1 cellular context compared by ENCODE assay signal in the genomic region with DNA sequence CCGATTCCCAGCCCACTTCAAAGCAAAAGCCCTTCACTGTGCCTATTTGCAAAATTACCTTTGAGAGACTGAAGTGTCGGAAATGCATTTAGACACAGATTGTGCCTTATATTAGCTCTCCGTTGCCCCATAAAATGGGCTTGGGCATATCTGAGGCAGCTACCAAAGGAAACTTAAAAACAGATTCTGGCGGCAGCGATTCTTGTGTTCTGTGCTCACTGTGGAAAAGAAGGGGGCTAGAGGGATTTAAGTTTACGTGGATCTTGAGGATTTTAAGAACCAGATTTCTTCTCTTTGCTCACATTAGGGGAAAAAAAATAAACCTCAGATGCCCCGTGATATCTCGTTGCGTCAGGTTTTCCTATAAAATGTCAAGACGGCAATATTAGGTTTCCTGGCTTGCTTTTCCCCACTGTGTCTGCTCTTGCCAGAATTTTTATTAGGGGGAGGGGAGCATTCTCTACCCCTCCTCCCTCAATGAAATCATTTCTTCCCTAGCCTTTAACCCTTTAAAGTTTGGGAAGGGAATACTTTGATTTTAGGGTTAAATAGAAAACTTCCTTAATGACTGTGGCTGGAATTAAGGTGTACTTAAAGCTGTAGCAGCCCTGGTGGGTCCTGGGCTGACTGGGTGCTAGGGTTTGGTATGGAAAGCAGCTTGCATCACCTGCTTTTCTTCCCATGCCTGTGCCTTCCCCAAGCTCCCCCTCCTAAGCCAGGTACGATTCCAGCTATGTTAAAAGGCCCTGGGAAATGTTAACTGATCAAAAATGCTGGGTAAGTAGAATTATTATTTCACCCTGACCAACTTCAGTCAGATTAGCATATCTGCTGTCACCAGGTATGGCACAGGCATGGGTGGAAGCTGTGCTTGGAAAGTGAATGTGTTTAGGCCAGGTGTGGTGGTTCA.
A peak's percentile ranks its signal among the peaks of the same experiment; 100 is the strongest.
TF ChIP-seq lines count a peak whose summit lies in the region.

No MANE protein-coding gene starts in this region.

TF ChIP-seq in HEK293, 187 proteins besides CTCF, POLR2A, EP300 and RAD21 (continued from another document):
- TF ChIP-seq ZNF391 (tag by site-specific recombination; IDR thresholded peaks at IDR 0.05; ENCODE audit: borderline replicate concordance, low read depth), result no peak
- TF ChIP-seq, protein P1, sequence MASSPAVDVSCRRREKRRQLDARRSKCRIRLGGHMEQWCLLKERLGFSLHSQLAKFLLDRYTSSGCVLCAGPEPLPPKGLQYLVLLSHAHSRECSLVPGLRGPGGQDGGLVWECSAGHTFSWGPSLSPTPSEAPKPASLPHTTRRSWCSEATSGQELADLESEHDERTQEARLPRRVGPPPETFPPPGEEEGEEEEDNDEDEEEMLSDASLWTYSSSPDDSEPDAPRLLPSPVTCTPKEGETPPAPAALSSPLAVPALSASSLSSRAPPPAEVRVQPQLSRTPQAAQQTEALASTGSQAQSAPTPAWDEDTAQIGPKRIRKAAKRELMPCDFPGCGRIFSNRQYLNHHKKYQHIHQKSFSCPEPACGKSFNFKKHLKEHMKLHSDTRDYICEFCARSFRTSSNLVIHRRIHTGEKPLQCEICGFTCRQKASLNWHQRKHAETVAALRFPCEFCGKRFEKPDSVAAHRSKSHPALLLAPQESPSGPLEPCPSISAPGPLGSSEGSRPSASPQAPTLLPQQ (tag by site-specific recombination; IDR thresholded peaks at IDR 0.05), result peak; percentile 86
- peak; percentile 60 for TF ChIP-seq ZIC2 (tag by site-specific recombination; IDR thresholded peaks at IDR 0.05)
- no peak for TF ChIP-seq ZNF768 (tag by site-specific recombination; IDR thresholded peaks at IDR 0.05)
- TF ChIP-seq SP3 (tag by site-specific recombination; IDR thresholded peaks at IDR 0.05), result peak; percentile 58
- TF ChIP-seq ZNF394 (tag by site-specific recombination; IDR thresholded peaks at IDR 0.05; ENCODE audit: borderline replicate concordance), result 0 out of 2 replicates have a peak, but pooled peaks have one; percentile 9
- peak; percentile 93 for TF ChIP-seq ZNF660 (tag by site-specific recombination; IDR thresholded peaks at IDR 0.05)
- TF ChIP-seq ZSCAN16 (tag by site-specific recombination; IDR thresholded peaks at IDR 0.05), result peak; percentile 23; the same call in 1 of the 2 replicates
- TF ChIP-seq SP7 (tag by site-specific recombination; IDR thresholded peaks at IDR 0.05), result peak; percentile 83
- peak; percentile 92 for TF ChIP-seq ATF2 (tag by site-specific recombination; IDR thresholded peaks at IDR 0.05; ENCODE audit: low read depth)
- peak; percentile 51; the same call in 1 of the 2 replicates for TF ChIP-seq GLIS1 (tag by site-specific recombination; IDR thresholded peaks at IDR 0.05)
- peak; percentile 93 for TF ChIP-seq ZNF629 (tag by site-specific recombination; IDR thresholded peaks at IDR 0.05)
- TF ChIP-seq, protein P2, sequence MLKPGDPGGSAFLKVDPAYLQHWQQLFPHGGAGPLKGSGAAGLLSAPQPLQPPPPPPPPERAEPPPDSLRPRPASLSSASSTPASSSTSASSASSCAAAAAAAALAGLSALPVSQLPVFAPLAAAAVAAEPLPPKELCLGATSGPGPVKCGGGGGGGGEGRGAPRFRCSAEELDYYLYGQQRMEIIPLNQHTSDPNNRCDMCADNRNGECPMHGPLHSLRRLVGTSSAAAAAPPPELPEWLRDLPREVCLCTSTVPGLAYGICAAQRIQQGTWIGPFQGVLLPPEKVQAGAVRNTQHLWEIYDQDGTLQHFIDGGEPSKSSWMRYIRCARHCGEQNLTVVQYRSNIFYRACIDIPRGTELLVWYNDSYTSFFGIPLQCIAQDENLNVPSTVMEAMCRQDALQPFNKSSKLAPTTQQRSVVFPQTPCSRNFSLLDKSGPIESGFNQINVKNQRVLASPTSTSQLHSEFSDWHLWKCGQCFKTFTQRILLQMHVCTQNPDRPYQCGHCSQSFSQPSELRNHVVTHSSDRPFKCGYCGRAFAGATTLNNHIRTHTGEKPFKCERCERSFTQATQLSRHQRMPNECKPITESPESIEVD (tag by site-specific recombination; IDR thresholded peaks at IDR 0.05), result peak; percentile 98
- TF ChIP-seq ZNF645 (tag by site-specific recombination; IDR thresholded peaks at IDR 0.05), result no peak
- TF ChIP-seq PRDM4 (tag by site-specific recombination; IDR thresholded peaks at IDR 0.05), result peak; percentile 68; the same call in 1 of the 2 replicates
- TF ChIP-seq, protein P3, sequence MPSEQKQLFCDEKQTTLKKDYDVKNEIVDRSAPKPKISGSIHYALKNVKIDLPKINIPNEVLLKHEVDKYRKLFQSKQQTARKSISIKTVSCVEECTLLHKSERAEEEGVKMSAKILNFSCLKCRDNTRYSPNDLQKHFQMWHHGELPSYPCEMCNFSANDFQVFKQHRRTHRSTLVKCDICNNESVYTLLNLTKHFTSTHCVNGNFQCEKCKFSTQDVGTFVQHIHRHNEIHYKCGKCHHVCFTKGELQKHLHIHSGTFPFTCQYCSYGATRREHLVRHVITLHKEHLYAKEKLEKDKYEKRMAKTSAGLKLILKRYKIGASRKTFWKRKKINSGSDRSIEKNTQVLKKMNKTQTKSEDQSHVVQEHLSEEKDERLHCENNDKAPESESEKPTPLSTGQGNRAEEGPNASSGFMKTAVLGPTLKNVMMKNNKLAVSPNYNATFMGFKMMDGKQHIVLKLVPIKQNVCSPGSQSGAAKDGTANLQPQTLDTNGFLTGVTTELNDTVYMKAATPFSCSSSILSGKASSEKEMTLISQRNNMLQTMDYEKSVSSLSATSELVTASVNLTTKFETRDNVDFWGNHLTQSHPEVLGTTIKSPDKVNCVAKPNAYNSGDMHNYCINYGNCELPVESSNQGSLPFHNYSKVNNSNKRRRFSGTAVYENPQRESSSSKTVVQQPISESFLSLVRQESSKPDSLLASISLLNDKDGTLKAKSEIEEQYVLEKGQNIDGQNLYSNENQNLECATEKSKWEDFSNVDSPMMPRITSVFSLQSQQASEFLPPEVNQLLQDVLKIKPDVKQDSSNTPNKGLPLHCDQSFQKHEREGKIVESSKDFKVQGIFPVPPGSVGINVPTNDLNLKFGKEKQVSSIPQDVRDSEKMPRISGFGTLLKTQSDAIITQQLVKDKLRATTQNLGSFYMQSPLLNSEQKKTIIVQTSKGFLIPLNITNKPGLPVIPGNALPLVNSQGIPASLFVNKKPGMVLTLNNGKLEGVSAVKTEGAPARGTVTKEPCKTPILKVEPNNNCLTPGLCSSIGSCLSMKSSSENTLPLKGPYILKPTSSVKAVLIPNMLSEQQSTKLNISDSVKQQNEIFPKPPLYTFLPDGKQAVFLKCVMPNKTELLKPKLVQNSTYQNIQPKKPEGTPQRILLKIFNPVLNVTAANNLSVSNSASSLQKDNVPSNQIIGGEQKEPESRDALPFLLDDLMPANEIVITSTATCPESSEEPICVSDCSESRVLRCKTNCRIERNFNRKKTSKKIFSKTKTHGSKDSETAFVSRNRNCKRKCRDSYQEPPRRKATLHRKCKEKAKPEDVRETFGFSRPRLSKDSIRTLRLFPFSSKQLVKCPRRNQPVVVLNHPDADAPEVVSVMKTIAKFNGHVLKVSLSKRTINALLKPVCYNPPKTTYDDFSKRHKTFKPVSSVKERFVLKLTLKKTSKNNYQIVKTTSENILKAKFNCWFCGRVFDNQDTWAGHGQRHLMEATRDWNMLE (tag by site-specific recombination; conservative IDR thresholded peaks at IDR 0.05; ENCODE audit: low read depth), result 0 out of 2 replicates have a peak, but pooled peaks have one; percentile 21
- TF ChIP-seq, protein P4, sequence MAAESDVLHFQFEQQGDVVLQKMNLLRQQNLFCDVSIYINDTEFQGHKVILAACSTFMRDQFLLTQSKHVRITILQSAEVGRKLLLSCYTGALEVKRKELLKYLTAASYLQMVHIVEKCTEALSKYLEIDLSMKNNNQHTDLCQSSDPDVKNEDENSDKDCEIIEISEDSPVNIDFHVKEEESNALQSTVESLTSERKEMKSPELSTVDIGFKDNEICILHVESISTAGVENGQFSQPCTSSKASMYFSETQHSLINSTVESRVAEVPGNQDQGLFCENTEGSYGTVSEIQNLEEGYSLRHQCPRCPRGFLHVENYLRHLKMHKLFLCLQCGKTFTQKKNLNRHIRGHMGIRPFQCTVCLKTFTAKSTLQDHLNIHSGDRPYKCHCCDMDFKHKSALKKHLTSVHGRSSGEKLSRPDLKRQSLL (tag by site-specific recombination; IDR thresholded peaks at IDR 0.05), result peak; percentile 36; the same call in 1 of the 2 replicates
- TF ChIP-seq, protein P5, sequence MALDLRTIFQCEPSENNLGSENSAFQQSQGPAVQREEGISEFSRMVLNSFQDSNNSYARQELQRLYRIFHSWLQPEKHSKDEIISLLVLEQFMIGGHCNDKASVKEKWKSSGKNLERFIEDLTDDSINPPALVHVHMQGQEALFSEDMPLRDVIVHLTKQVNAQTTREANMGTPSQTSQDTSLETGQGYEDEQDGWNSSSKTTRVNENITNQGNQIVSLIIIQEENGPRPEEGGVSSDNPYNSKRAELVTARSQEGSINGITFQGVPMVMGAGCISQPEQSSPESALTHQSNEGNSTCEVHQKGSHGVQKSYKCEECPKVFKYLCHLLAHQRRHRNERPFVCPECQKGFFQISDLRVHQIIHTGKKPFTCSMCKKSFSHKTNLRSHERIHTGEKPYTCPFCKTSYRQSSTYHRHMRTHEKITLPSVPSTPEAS (tag by site-specific recombination; IDR thresholded peaks at IDR 0.05), result peak; percentile 38
- peak; percentile 89 for TF ChIP-seq PATZ1 (tag by site-specific recombination; IDR thresholded peaks at IDR 0.05)
- TF ChIP-seq, protein P6, sequence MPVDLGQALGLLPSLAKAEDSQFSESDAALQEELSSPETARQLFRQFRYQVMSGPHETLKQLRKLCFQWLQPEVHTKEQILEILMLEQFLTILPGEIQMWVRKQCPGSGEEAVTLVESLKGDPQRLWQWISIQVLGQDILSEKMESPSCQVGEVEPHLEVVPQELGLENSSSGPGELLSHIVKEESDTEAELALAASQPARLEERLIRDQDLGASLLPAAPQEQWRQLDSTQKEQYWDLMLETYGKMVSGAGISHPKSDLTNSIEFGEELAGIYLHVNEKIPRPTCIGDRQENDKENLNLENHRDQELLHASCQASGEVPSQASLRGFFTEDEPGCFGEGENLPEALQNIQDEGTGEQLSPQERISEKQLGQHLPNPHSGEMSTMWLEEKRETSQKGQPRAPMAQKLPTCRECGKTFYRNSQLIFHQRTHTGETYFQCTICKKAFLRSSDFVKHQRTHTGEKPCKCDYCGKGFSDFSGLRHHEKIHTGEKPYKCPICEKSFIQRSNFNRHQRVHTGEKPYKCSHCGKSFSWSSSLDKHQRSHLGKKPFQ (tag by site-specific recombination; IDR thresholded peaks at IDR 0.05), result peak; percentile 58; the same call in 1 of the 2 replicates
- peak; percentile 74 for TF ChIP-seq FEZF1 (tag by site-specific recombination; IDR thresholded peaks at IDR 0.05)
- peak; percentile 89 for TF ChIP-seq ZBTB17 (tag by site-specific recombination; IDR thresholded peaks at IDR 0.05)
- TF ChIP-seq, protein P7, sequence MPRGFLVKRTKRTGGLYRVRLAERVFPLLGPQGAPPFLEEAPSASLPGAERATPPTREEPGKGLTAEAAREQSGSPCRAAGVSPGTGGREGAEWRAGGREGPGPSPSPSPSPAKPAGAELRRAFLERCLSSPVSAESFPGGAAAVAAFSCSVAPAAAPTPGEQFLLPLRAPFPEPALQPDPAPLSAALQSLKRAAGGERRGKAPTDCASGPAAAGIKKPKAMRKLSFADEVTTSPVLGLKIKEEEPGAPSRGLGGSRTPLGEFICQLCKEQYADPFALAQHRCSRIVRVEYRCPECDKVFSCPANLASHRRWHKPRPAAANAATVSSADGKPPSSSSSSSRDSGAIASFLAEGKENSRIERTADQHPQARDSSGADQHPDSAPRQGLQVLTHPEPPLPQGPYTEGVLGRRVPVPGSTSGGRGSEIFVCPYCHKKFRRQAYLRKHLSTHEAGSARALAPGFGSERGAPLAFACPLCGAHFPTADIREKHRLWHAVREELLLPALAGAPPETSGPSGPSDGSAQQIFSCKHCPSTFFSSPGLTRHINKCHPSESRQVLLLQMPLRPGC (tag by site-specific recombination; IDR thresholded peaks at IDR 0.05), result peak; percentile 60; the same call in 1 of the 2 replicates
